23 cellular contexts compared by ENCODE assay signal in genomic region chr12:26871985-26872384, GRCh38. TPM values are rescaled to one million over a fixed set of nuclear protein-coding genes. Genes with fewer than 3 reads are reported as not detected.
DNase-seq lines count a peak whose midpoint lies in the region; ATAC-seq, FAIRE-seq and TF ChIP-seq lines count a peak whose summit lies in the region.
"Had no signal": no experiment of that assay in that cellular context is flagged by ENCODE, and none has a peak within 500 bp of the region (broad histone marks: within the 10 kb centered on the region; RNA-seq: fewer than 3 reads in every experiment).

No MANE protein-coding gene starts in this region.

- H3K4me3 ChIP-seq in Loucy (ENCODE audit: low read length, poor library complexity, severe bottlenecking) (no peak overlapping the region), parathyroid adenoma (ENCODE audit: low read depth, low read length) (no peak overlapping the region)
- H3K4me3 ChIP-seq: MG63 had no signal

- peaks cover 21 to 24% of the 10 kb centered on the region in 2 donors for H3K4me1 Mint-ChIP-seq in natural killer cell treated with Interleukin-12 subunit alpha and Interleukin-12 subunit beta and Interleukin-15 and Interleukin-18, amount 100 ng/mL, for 72 hours (ENCODE audit: low read depth in 2 of 2)

- H3K27ac Mint-ChIP-seq in natural killer cell treated with Interleukin-12 subunit alpha and Interleukin-12 subunit beta and Interleukin-15 and Interleukin-18, amount 100 ng/mL, for 72 hours = no peak overlapping the region
- H3K27ac Mint-ChIP-seq: B cell; CD8-positive, alpha-beta T cell had no signal

- no peak for TF ChIP-seq CTCF in Loucy (conservative IDR thresholded peaks at IDR 0.05; ENCODE audit: low read length)
- no peak for TF ChIP-seq CTCF in parathyroid adenoma (IDR thresholded peaks at IDR 0.05)

- peaks cover 0 to 4% of the 10 kb centered on the region in 2 donors for H3K27me3 Mint-ChIP-seq in natural killer cell treated with Interleukin-12 subunit alpha and Interleukin-12 subunit beta and Interleukin-15 and Interleukin-18, amount 100 ng/mL, for 72 hours
- H3K27me3 Mint-ChIP-seq: B cell had no signal

- H3K79me2 ChIP-seq in Loucy (ENCODE audit: insufficient read depth, low read length) (no peaks in the 10 kb centered on the region), parathyroid adenoma (no peaks in the 10 kb centered on the region)

- peaks cover 16% of the 10 kb centered on the region; the same call in 1 of the 2 replicates for H3F3A ChIP-seq in Loucy (ENCODE audit: low read depth)

- H3K36me3 Mint-ChIP-seq in natural killer cell treated with Interleukin-12 subunit alpha and Interleukin-12 subunit beta and Interleukin-15 and Interleukin-18, amount 100 ng/mL, for 72 hours = no peaks in the 10 kb centered on the region
- H3K36me3 Mint-ChIP-seq: CD8-positive, alpha-beta T cell had no signal

- peak; percentile 77 for DNase-seq in DMS79 treated with DMSO at 0.1 percent for 48 hours (lab: John Stamatoyannopoulos, UW)
- no peak for DNase-seq in DMS79 (lab: John Stamatoyannopoulos, UW)
- DNase-seq in GM19239 (ENCODE audit: insufficient read length, low spot score) = no peak
- DNase-seq in activated CD4-positive, alpha-beta T cell treated with anti-CD3 and anti-CD28 coated beads for 1 hour = no peak
- DNase-seq in natural killer cell treated with Interleukin-12 subunit alpha and Interleukin-12 subunit beta and Interleukin-15 and Interleukin-18, amount 100 ng/mL, for 72 hours (ENCODE audit: low spot score) = no peak
- DNase-seq: Caco-2; CD8-positive, alpha-beta T cell; GOT3; HCEC 1CT; MG63; NCI-H1417 treated with DMSO at 0.1 percent for 48 hours; NCI-H1694 treated with DMSO at 0.1 percent for 48 hours; NCI-H446; NCI-H82; SHP77; T-helper 1 cell had no signal

- H3K4me3 Mint-ChIP-seq in natural killer cell treated with Interleukin-12 subunit alpha and Interleukin-12 subunit beta and Interleukin-15 and Interleukin-18, amount 100 ng/mL, for 72 hours = no peak overlapping the region
- H3K4me3 Mint-ChIP-seq: B cell; CD8-positive, alpha-beta T cell had no signal

- H3K4me2 ChIP-seq in Loucy (ENCODE audit: low read depth, low read length, poor library complexity, severe bottlenecking) (peak overlapping the region; percentile 30), parathyroid adenoma (ENCODE audit: low read length) (peak overlapping the region; percentile 17)

- ATAC-seq in HG03457 (IDR thresholded peaks at IDR 0.05; ENCODE audit: unreplicated experiment) = no peak
- ATAC-seq in natural killer cell treated with Interleukin-12 subunit alpha and Interleukin-12 subunit beta and Interleukin-15 and Interleukin-18, amount 100 ng/mL, for 72 hours = no peak
- ATAC-seq: CD8-positive, alpha-beta T cell; Panc1 had no signal

- H3K9me3 Mint-ChIP-seq in natural killer cell treated with Interleukin-12 subunit alpha and Interleukin-12 subunit beta and Interleukin-15 and Interleukin-18, amount 100 ng/mL, for 72 hours = no peaks in the 10 kb centered on the region
- H3K9me3 Mint-ChIP-seq: CD8-positive, alpha-beta T cell had no signal

- no peaks in the 10 kb centered on the region for H3K9me2 ChIP-seq in Loucy (replicated peaks; ENCODE audit: low read depth, low read length)

- no peaks in the 10 kb centered on the region for H3K9me3 ChIP-seq in Loucy (ENCODE audit: insufficient read depth, low read depth, low read length)
- H3K9me3 ChIP-seq in parathyroid adenoma (ENCODE audit: control insufficient read depth, low read length) = no peaks in the 10 kb centered on the region
- H3K9me3 ChIP-seq: Caco-2, MG63 had no signal

- H3K27ac ChIP-seq in parathyroid adenoma = peak overlapping the region; percentile 33
- H3K27ac ChIP-seq: 22Rv1 had no signal

- H3K36me3 ChIP-seq in Loucy (ENCODE audit: insufficient read depth, low read length) (no peaks in the 10 kb centered on the region), parathyroid adenoma (ENCODE audit: control insufficient read depth, insufficient read depth, low read length) (no peaks in the 10 kb centered on the region)
- H3K36me3 ChIP-seq: MG63 had no signal

- no peak overlapping the region for H3K9ac ChIP-seq in Loucy (ENCODE audit: low read depth, low read length, poor library complexity, severe bottlenecking)
- no peak overlapping the region for H3K9ac ChIP-seq in parathyroid adenoma

- H3K4me1 ChIP-seq in Loucy (ENCODE audit: insufficient read depth, low read length, poor library complexity, severe bottlenecking) (peaks cover 62% of the 10 kb centered on the region), parathyroid adenoma (peaks cover 59% of the 10 kb centered on the region)

- no peaks in the 10 kb centered on the region for H4K20me1 ChIP-seq in Loucy (ENCODE audit: insufficient read depth, low read length, poor library complexity, severe bottlenecking)

- peak; percentile 80 for FAIRE-seq in GM19239 (lab: Jason Lieb, UNC)
- FAIRE-seq: HepG2 had no signal

- H2AFZ ChIP-seq in Loucy (ENCODE audit: low read length) = no peak overlapping the region
- no peak overlapping the region for H2AFZ ChIP-seq in parathyroid adenoma

- H3K27me3 ChIP-seq in Loucy (ENCODE audit: insufficient read depth, low read length, poor library complexity, severe bottlenecking) = no peaks in the 10 kb centered on the region
- H3K27me3 ChIP-seq in parathyroid adenoma (ENCODE audit: control insufficient read depth, insufficient read depth, low read length) = no peaks in the 10 kb centered on the region
- H3K27me3 ChIP-seq: MG63 had no signal

RNA-seq across cellular contexts. Expression of gene ITPR2, which starts 39.0 kb away (rescaled TPM):
- total RNA-seq in natural killer cell treated with Interleukin-12 subunit alpha and Interleukin-12 subunit beta and Interleukin-15 and Interleukin-18, amount 100 ng/mL, for 72 hours = 10 to 100 TPM; 42.6 to 76.9 TPM
